In genomic region chr1:230095938-230096337, GRCh38 we compare ENCODE assay signal across 1 cellular context.
TF ChIP-seq lines count a peak whose summit lies in the region.

No MANE protein-coding gene starts in this region.

TF ChIP-seq in GM23338, 12 proteins besides CTCF, POLR2A, EP300 and RAD21 (continued from another document):
- TF ChIP-seq, protein P1, sequence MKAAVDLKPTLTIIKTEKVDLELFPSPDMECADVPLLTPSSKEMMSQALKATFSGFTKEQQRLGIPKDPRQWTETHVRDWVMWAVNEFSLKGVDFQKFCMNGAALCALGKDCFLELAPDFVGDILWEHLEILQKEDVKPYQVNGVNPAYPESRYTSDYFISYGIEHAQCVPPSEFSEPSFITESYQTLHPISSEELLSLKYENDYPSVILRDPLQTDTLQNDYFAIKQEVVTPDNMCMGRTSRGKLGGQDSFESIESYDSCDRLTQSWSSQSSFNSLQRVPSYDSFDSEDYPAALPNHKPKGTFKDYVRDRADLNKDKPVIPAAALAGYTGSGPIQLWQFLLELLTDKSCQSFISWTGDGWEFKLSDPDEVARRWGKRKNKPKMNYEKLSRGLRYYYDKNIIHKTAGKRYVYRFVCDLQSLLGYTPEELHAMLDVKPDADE (IDR thresholded peaks at IDR 0.05), result no peak
- TF ChIP-seq NANOG (IDR thresholded peaks at IDR 0.05; ENCODE audit: borderline replicate concordance) (no peak), REST (IDR thresholded peaks at IDR 0.05; ENCODE audit: unreplicated experiment) (no peak), CREB1 (CRISPR knock-in tag; IDR thresholded peaks at IDR 0.05; ENCODE audit: low read depth) (no peak), STAT1 (IDR thresholded peaks at IDR 0.05; ENCODE audit: unreplicated experiment) (no peak), EZH2phosphoT487 (IDR thresholded peaks at IDR 0.05; ENCODE audit: unreplicated experiment) (no peak)
- TF ChIP-seq, protein P2, sequence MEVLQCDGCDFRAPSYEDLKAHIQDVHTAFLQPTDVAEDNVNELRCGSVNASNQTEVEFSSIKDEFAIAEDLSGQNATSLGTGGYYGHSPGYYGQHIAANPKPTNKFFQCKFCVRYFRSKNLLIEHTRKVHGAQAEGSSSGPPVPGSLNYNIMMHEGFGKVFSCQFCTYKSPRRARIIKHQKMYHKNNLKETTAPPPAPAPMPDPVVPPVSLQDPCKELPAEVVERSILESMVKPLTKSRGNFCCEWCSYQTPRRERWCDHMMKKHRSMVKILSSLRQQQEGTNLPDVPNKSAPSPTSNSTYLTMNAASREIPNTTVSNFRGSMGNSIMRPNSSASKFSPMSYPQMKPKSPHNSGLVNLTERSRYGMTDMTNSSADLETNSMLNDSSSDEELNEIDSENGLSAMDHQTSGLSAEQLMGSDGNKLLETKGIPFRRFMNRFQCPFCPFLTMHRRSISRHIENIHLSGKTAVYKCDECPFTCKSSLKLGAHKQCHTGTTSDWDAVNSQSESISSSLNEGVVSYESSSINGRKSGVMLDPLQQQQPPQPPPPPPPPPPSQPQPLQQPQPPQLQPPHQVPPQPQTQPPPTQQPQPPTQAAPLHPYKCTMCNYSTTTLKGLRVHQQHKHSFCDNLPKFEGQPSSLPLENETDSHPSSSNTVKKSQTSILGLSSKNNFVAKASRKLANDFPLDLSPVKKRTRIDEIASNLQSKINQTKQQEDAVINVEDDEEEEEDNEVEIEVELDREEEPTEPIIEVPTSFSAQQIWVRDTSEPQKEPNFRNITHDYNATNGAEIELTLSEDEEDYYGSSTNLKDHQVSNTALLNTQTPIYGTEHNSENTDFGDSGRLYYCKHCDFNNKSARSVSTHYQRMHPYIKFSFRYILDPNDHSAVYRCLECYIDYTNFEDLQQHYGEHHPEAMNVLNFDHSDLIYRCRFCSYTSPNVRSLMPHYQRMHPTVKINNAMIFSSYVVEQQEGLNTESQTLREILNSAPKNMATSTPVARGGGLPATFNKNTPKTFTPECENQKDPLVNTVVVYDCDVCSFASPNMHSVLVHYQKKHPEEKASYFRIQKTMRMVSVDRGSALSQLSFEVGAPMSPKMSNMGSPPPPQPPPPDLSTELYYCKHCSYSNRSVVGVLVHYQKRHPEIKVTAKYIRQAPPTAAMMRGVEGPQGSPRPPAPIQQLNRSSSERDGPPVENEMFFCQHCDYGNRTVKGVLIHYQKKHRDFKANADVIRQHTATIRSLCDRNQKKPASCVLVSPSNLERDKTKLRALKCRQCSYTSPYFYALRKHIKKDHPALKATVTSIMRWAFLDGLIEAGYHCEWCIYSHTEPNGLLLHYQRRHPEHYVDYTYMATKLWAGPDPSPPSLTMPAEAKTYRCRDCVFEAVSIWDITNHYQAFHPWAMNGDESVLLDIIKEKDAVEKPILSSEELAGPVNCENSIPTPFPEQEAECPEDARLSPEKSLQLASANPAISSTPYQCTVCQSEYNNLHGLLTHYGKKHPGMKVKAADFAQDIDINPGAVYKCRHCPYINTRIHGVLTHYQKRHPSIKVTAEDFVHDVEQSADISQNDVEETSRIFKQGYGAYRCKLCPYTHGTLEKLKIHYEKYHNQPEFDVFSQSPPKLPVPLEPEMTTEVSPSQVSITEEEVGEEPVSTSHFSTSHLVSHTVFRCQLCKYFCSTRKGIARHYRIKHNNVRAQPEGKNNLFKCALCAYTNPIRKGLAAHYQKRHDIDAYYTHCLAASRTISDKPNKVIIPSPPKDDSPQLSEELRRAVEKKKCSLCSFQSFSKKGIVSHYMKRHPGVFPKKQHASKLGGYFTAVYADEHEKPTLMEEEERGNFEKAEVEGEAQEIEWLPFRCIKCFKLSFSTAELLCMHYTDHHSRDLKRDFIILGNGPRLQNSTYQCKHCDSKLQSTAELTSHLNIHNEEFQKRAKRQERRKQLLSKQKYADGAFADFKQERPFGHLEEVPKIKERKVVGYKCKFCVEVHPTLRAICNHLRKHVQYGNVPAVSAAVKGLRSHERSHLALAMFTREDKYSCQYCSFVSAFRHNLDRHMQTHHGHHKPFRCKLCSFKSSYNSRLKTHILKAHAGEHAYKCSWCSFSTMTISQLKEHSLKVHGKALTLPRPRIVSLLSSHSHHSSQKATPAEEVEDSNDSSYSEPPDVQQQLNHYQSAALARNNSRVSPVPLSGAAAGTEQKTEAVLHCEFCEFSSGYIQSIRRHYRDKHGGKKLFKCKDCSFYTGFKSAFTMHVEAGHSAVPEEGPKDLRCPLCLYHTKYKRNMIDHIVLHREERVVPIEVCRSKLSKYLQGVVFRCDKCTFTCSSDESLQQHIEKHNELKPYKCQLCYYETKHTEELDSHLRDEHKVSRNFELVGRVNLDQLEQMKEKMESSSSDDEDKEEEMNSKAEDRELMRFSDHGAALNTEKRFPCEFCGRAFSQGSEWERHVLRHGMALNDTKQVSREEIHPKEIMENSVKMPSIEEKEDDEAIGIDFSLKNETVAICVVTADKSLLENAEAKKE (CRISPR knock-in tag; IDR thresholded peaks at IDR 0.05), result no peak
